Comparison of ENCODE assay signal across 1 cellular context in genomic region chrX:47658684-47659515, GRCh38.
TF ChIP-seq lines count a peak whose summit lies in the region.

A gene with protein sequence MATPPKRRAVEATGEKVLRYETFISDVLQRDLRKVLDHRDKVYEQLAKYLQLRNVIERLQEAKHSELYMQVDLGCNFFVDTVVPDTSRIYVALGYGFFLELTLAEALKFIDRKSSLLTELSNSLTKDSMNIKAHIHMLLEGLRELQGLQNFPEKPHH (minus strand): TSS chrX:47659180. CDS start chrX:47658927, 253 bp downstream.

TF ChIP-seq in K562, 482 proteins besides CTCF, POLR2A, EP300 and RAD21 (continued from another document and continues in another):
- peak; percentile 74 for TF ChIP-seq VEZF1 (CRISPR knock-in tag; IDR thresholded peaks at IDR 0.05)
- TF ChIP-seq POLR2B (IDR thresholded peaks at IDR 0.05; ENCODE audit: low read depth, partially characterized antibody): peak; percentile 76
- TF ChIP-seq HDAC1 (IDR thresholded peaks at IDR 0.05): peak in 1 of 2 experiments; percentile 89; a peak in 2 of 4 replicates
- TF ChIP-seq ZNF699 (CRISPR knock-in tag; IDR thresholded peaks at IDR 0.05; ENCODE audit: insufficient replicate concordance): no peak
- TF ChIP-seq ZKSCAN1 (IDR thresholded peaks at IDR 0.05; ENCODE audit: low read depth, low read length): no peak; the same call in 1 of the 2 replicates
- TF ChIP-seq, protein P1, sequence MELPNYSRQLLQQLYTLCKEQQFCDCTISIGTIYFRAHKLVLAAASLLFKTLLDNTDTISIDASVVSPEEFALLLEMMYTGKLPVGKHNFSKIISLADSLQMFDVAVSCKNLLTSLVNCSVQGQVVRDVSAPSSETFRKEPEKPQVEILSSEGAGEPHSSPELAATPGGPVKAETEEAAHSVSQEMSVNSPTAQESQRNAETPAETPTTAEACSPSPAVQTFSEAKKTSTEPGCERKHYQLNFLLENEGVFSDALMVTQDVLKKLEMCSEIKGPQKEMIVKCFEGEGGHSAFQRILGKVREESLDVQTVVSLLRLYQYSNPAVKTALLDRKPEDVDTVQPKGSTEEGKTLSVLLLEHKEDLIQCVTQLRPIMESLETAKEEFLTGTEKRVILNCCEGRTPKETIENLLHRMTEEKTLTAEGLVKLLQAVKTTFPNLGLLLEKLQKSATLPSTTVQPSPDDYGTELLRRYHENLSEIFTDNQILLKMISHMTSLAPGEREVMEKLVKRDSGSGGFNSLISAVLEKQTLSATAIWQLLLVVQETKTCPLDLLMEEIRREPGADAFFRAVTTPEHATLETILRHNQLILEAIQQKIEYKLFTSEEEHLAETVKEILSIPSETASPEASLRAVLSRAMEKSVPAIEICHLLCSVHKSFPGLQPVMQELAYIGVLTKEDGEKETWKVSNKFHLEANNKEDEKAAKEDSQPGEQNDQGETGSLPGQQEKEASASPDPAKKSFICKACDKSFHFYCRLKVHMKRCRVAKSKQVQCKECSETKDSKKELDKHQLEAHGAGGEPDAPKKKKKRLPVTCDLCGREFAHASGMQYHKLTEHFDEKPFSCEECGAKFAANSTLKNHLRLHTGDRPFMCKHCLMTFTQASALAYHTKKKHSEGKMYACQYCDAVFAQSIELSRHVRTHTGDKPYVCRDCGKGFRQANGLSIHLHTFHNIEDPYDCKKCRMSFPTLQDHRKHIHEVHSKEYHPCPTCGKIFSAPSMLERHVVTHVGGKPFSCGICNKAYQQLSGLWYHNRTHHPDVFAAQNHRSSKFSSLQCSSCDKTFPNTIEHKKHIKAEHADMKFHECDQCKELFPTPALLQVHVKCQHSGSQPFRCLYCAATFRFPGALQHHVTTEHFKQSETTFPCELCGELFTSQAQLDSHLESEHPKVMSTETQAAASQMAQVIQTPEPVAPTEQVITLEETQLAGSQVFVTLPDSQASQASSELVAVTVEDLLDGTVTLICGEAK (IDR thresholded peaks at IDR 0.05): no peak
- TF ChIP-seq, protein P1 (CRISPR knock-in tag; IDR thresholded peaks at IDR 0.05): no peak
- 0 out of 2 replicates have a peak, but pooled peaks have one; percentile 18 for TF ChIP-seq FOSL1 (tag; conservative IDR thresholded peaks at IDR 0.05)
- peak; percentile 68 for TF ChIP-seq GABPA (tag; conservative IDR thresholded peaks at IDR 0.05; ENCODE audit: low read depth)
- TF ChIP-seq TBP (optimal IDR thresholded peaks at IDR 0.05; ENCODE audit: low read depth, low read length): peak; percentile 39
- TF ChIP-seq L3MBTL2 (IDR thresholded peaks at IDR 0.05): peak; percentile 100
- TF ChIP-seq THRB (CRISPR knock-in tag; conservative IDR thresholded peaks at IDR 0.05): no peak
- TF ChIP-seq POU5F1 (IDR thresholded peaks at IDR 0.05; ENCODE audit: borderline replicate concordance, low read depth, low read length, partially characterized antibody): no peak
- TF ChIP-seq ZBTB8A (IDR thresholded peaks at IDR 0.05; ENCODE audit: partially characterized antibody): no peak
- TF ChIP-seq CCNT2 (IDR thresholded peaks at IDR 0.05; ENCODE audit: borderline replicate concordance, extremely low read depth, insufficient read length, low read depth, low read length): peak; percentile 18
- peak; percentile 10; the same call in 1 of the 2 replicates for TF ChIP-seq ETV5 (CRISPR knock-in tag; IDR thresholded peaks at IDR 0.05; ENCODE audit: low read depth)
- TF ChIP-seq ZNF174 (CRISPR knock-in tag; IDR thresholded peaks at IDR 0.05): no peak
- no peak for TF ChIP-seq ZNF75A (CRISPR knock-in tag; IDR thresholded peaks at IDR 0.05)
- TF ChIP-seq CBX1 (IDR thresholded peaks at IDR 0.05; ENCODE audit: low read depth): peak; percentile 53; the same call in 1 of the 2 replicates
- TF ChIP-seq FOXK2 (conservative IDR thresholded peaks at IDR 0.05 in 1 of 2, IDR thresholded peaks at IDR 0.05 in 1 of 2; ENCODE audit: low read depth in 2 of 2): peak; percentile 82 to 89; a peak in 3 of 4 replicates
- 0 out of 2 replicates have a peak, but pooled peaks have one; percentile 24 for TF ChIP-seq ARID1B (IDR thresholded peaks at IDR 0.05)
- TF ChIP-seq, protein P2, sequence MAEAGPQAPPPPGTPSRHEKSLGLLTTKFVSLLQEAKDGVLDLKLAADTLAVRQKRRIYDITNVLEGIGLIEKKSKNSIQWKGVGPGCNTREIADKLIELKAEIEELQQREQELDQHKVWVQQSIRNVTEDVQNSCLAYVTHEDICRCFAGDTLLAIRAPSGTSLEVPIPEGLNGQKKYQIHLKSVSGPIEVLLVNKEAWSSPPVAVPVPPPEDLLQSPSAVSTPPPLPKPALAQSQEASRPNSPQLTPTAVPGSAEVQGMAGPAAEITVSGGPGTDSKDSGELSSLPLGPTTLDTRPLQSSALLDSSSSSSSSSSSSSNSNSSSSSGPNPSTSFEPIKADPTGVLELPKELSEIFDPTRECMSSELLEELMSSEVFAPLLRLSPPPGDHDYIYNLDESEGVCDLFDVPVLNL (CRISPR knock-in tag; IDR thresholded peaks at IDR 0.05; ENCODE audit: low read depth): no peak
- TF ChIP-seq DPF2 (IDR thresholded peaks at IDR 0.05): no peak
- no peak for TF ChIP-seq RUNX1 (IDR thresholded peaks at IDR 0.05; ENCODE audit: low read depth)
- no peak for TF ChIP-seq FOXJ3 (CRISPR knock-in tag; IDR thresholded peaks at IDR 0.05)
- no peak for TF ChIP-seq CBX8 (IDR thresholded peaks at IDR 0.05; ENCODE audit: borderline replicate concordance, extremely low read depth, low read depth, low read length, poor library complexity, severe bottlenecking)
- TF ChIP-seq MTA3 (IDR thresholded peaks at IDR 0.05; ENCODE audit: borderline replicate concordance): no peak
- peak; percentile 78; the same call in 1 of the 2 replicates for TF ChIP-seq TOE1 (IDR thresholded peaks at IDR 0.05; ENCODE audit: borderline replicate concordance)
- TF ChIP-seq TOE1 (CRISPR knock-in tag; IDR thresholded peaks at IDR 0.05; ENCODE audit: borderline replicate concordance, low read depth): no peak
- no peak for TF ChIP-seq MCM2 (IDR thresholded peaks at IDR 0.05; ENCODE audit: low read depth)
- peak; percentile 27 for TF ChIP-seq NCOR1 (IDR thresholded peaks at IDR 0.05)
- TF ChIP-seq PHB (CRISPR knock-in tag; IDR thresholded peaks at IDR 0.05): no peak
- TF ChIP-seq HNRNPH1 (optimal IDR thresholded peaks at IDR 0.05; ENCODE audit: low read depth, low read length): no peak
- TF ChIP-seq ZNF583 (CRISPR knock-in tag; IDR thresholded peaks at IDR 0.05): no peak
- TF ChIP-seq, protein P3, sequence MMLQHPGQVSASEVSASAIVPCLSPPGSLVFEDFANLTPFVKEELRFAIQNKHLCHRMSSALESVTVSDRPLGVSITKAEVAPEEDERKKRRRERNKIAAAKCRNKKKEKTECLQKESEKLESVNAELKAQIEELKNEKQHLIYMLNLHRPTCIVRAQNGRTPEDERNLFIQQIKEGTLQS (IDR thresholded peaks at IDR 0.05): peak; percentile 74
- TF ChIP-seq, protein P3 (CRISPR knock-in tag; conservative IDR thresholded peaks at IDR 0.05): no peak; the same call in 1 of the 2 replicates
- no peak for TF ChIP-seq ZNF644 (tag; IDR thresholded peaks at IDR 0.05; ENCODE audit: low read depth)
- peak; percentile 63 for TF ChIP-seq CXXC5 (CRISPR knock-in tag; IDR thresholded peaks at IDR 0.05)
- peak; percentile 89; the same call in 1 of the 2 replicates for TF ChIP-seq FOXK1 (CRISPR knock-in tag; IDR thresholded peaks at IDR 0.05; ENCODE audit: borderline replicate concordance)
- peak; percentile 92 for TF ChIP-seq POLR2G (IDR thresholded peaks at IDR 0.05; ENCODE audit: low read depth, low read length)
- TF ChIP-seq BRD4 (IDR thresholded peaks at IDR 0.05): peak; percentile 93
- TF ChIP-seq ADNP (tag; IDR thresholded peaks at IDR 0.05): peak; percentile 8; the same call in 1 of the 2 replicates
- TF ChIP-seq KHSRP (IDR thresholded peaks at IDR 0.05): peak; percentile 76; the same call in 1 of the 2 replicates
- TF ChIP-seq KDM5B (IDR thresholded peaks at IDR 0.05; ENCODE audit: insufficient replicate concordance, low read depth, low read length): peak; percentile 78
- peak; percentile 62 for TF ChIP-seq HNRNPLL (IDR thresholded peaks at IDR 0.05; ENCODE audit: low read depth, low read length, poor library complexity, severe bottlenecking)
- TF ChIP-seq BRCA1 (IDR thresholded peaks at IDR 0.05): no peak
- no peak for TF ChIP-seq BRCA1 (CRISPR knock-in tag; IDR thresholded peaks at IDR 0.05)
- peak; percentile 45 for TF ChIP-seq MBD2 (IDR thresholded peaks at IDR 0.05; ENCODE audit: borderline replicate concordance, low read depth)
- peak; percentile 98 for TF ChIP-seq MTA1 (IDR thresholded peaks at IDR 0.05; ENCODE audit: borderline replicate concordance)
- TF ChIP-seq ZKSCAN3 (CRISPR knock-in tag; IDR thresholded peaks at IDR 0.05): no peak
- TF ChIP-seq ZSCAN32 (CRISPR knock-in tag; IDR thresholded peaks at IDR 0.05): 0 out of 2 replicates have a peak, but pooled peaks have one; percentile 7
- TF ChIP-seq SIN3A (IDR thresholded peaks at IDR 0.05; ENCODE audit: borderline replicate concordance in 2 of 2, control insufficient read depth in 1 of 2, low read depth in 2 of 2, low read length in 2 of 2): peak; percentile 27 to 47; a peak in 2 of 4 replicates
- no peak for TF ChIP-seq KLF10 (CRISPR knock-in tag; IDR thresholded peaks at IDR 0.05)
- no peak for TF ChIP-seq NFE2 (IDR thresholded peaks at IDR 0.05; ENCODE audit: low read depth)
- TF ChIP-seq POLR2H (tag; IDR thresholded peaks at IDR 0.05; ENCODE audit: low read depth): peak; percentile 75
- TF ChIP-seq KLF1 (tag; IDR thresholded peaks at IDR 0.05): peak; percentile 99
- no peak for TF ChIP-seq SNRNP70 (optimal IDR thresholded peaks at IDR 0.05; ENCODE audit: low read depth, low read length)
- peak; percentile 87 for TF ChIP-seq CHD2 (IDR thresholded peaks at IDR 0.05; ENCODE audit: low read depth, low read length)
- TF ChIP-seq ZNF133 (CRISPR knock-in tag; IDR thresholded peaks at IDR 0.05): no peak
- TF ChIP-seq CC2D1A (IDR thresholded peaks at IDR 0.05): peak; percentile 90
- TF ChIP-seq LCOR (CRISPR knock-in tag; IDR thresholded peaks at IDR 0.05): peak; percentile 89
- TF ChIP-seq, protein P4, sequence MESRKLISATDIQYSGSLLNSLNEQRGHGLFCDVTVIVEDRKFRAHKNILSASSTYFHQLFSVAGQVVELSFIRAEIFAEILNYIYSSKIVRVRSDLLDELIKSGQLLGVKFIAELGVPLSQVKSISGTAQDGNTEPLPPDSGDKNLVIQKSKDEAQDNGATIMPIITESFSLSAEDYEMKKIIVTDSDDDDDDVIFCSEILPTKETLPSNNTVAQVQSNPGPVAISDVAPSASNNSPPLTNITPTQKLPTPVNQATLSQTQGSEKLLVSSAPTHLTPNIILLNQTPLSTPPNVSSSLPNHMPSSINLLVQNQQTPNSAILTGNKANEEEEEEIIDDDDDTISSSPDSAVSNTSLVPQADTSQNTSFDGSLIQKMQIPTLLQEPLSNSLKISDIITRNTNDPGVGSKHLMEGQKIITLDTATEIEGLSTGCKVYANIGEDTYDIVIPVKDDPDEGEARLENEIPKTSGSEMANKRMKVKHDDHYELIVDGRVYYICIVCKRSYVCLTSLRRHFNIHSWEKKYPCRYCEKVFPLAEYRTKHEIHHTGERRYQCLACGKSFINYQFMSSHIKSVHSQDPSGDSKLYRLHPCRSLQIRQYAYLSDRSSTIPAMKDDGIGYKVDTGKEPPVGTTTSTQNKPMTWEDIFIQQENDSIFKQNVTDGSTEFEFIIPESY (CRISPR knock-in tag; IDR thresholded peaks at IDR 0.05): peak; percentile 54
- TF ChIP-seq RBM22 (IDR thresholded peaks at IDR 0.05; ENCODE audit: low read depth, low read length, poor library complexity, severe bottlenecking): no peak
